In the genomic region with DNA sequence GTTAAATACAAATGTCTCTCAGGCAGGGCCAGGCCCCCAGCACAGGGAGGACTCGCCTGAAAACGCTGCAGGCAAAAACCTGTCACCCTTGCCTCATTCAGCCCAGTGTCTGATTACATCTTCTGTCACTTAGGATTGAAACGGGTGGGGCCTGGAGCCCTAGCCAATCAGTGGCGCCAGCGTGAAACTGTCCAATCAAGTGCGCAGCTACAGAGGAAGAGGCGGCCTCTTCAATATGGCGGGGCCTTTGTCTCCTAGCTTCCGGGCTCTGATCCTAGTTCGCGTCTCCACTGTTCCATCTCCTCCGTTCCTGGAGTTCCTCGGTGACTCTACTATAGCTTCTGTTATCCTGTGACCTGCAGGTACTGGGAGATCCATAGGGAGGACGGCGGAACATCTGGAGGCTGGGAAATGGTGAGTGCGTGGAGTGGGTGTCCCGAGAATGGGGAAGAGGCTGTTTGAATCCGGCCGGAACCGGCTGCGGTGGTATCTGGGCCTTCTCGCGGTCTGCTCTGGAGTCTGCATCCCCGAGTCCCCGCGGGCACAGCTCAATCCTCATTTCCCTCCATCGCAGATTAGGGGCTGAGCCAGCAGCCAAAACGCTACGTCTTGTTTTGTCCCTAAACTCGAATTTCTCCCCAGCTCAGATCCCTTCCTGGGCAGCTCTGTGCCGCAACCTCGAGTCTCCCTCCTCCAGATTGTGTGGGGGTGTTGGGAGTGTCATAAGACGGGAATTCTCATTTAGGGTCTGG, we compare ENCODE assay signal across 8 cellular contexts. TPM values are rescaled to one million over a fixed set of nuclear protein-coding genes. Genes with fewer than 3 reads are reported as not detected.
DNase-seq lines count a peak whose midpoint lies in the region; ATAC-seq, FAIRE-seq and TF ChIP-seq lines count a peak whose summit lies in the region.

TSS of gene ZNF736 (plus strand) at position 222 of the 752 bp plus-strand sequence. CDS start at position 412, 190 bp downstream.

- intact Hi-C loops in left ventricle myocardium inferior (cut with micrococcal nuclease), result no loop called here

- TF ChIP-seq CTCF in left ventricle myocardium inferior (IDR thresholded peaks at IDR 0.05; ENCODE audit: borderline replicate concordance), result no peak

- H3K36me3 Mint-ChIP-seq in T-helper 1 cell treated with Interleukin-12 subunit alpha and Interleukin-12 subunit beta and Interleukin-4 antibody, amounts not matched to agents 30 μg/mL and 1 μg/mL, for 36 hours (ENCODE audit: low read depth), result peaks cover 32% of the 10 kb centered on the region

- H3K4me3 ChIP-seq in left ventricle myocardium inferior (peak within 1 kb of the TSS; percentile 88), skeletal muscle tissue (ENCODE audit: low read length in 3 of 3) (peak within 1 kb of the TSS; percentile 92 to 99 (median 99)), H7 (ENCODE audit: insufficient read depth, low read depth, low read length) (no peak within 1 kb of the TSS)

- H3K36me3 ChIP-seq in left ventricle myocardium inferior, result no peaks in the 10 kb centered on the region
- no peaks in the 10 kb centered on the region for H3K36me3 ChIP-seq in skeletal muscle tissue (ENCODE audit: control insufficient read depth in 3 of 3, insufficient read depth in 3 of 3, low read length in 3 of 3)
- no peaks in the 10 kb centered on the region for H3K36me3 ChIP-seq in H7 (replicated peaks; ENCODE audit: control insufficient read depth, insufficient read depth, low read length)

- peak; percentile 100 for ATAC-seq in HG02798 (IDR thresholded peaks at IDR 0.05; ENCODE audit: poor library complexity, unreplicated experiment)

- no peaks in the 10 kb centered on the region for H3K9me3 ChIP-seq in left ventricle myocardium inferior (replicated peaks)
- no peaks in the 10 kb centered on the region for H3K9me3 ChIP-seq in skeletal muscle tissue (ENCODE audit: control insufficient read depth in 3 of 3, low read length in 3 of 3)

- peaks cover 20% of the 10 kb centered on the region for H3K4me1 Mint-ChIP-seq in T-helper 1 cell treated with Interleukin-12 subunit alpha and Interleukin-12 subunit beta and Interleukin-4 antibody, amounts not matched to agents 30 μg/mL and 1 μg/mL, for 36 hours (ENCODE audit: low read depth)

- peak; percentile 86 for TF ChIP-seq POLR2A in GM12891 (IDR thresholded peaks at IDR 0.05; ENCODE audit: low read depth, low read length)

- peak within 1 kb of the TSS; percentile 98 for H3K27ac Mint-ChIP-seq in T-helper 1 cell treated with Interleukin-12 subunit alpha and Interleukin-12 subunit beta and Interleukin-4 antibody, amounts not matched to agents 30 μg/mL and 1 μg/mL, for 36 hours

- FAIRE-seq in GM12891 (lab: Jason Lieb, UNC), result peak; percentile 89

- H3K27me3 Mint-ChIP-seq in T-helper 1 cell treated with Interleukin-12 subunit alpha and Interleukin-12 subunit beta and Interleukin-4 antibody, amounts not matched to agents 30 μg/mL and 1 μg/mL, for 36 hours (ENCODE audit: low read depth), result no peaks in the 10 kb centered on the region

- peak; percentile 65 for DNase-seq in GM12891 (ENCODE audit: insufficient read length, low spot score)
- DNase-seq in NCI-H1436 treated with DMSO at 0.1 percent for 48 hours (lab: John Stamatoyannopoulos, UW), result peak; percentile 71
- peak; percentile 79 for DNase-seq in amniotic stem cell (lab: John Stamatoyannopoulos, UW)
- peak; percentile 89 for DNase-seq in left ventricle myocardium inferior
- no peak for DNase-seq in H7

- H3K9me3 Mint-ChIP-seq in T-helper 1 cell treated with Interleukin-12 subunit alpha and Interleukin-12 subunit beta and Interleukin-4 antibody, amounts not matched to agents 30 μg/mL and 1 μg/mL, for 36 hours, result peaks cover 18% of the 10 kb centered on the region

- peak within 1 kb of the TSS; percentile 66 to 89 (median 88) for H3K9ac ChIP-seq in skeletal muscle tissue (ENCODE audit: low read depth in 1 of 3, low read length in 3 of 3)

- H3K4me1 ChIP-seq in left ventricle myocardium inferior (peaks cover 28% of the 10 kb centered on the region), skeletal muscle tissue (ENCODE audit: control insufficient read depth in 3 of 3, insufficient read depth in 3 of 3, low read length in 3 of 3) (peaks cover 18 to 22% (median 22%) of the 10 kb centered on the region in 3 donors)

- peak within 1 kb of the TSS; percentile 99 for H3K4me3 Mint-ChIP-seq in T-helper 1 cell treated with Interleukin-12 subunit alpha and Interleukin-12 subunit beta and Interleukin-4 antibody, amounts not matched to agents 30 μg/mL and 1 μg/mL, for 36 hours

- peak within 1 kb of the TSS; percentile 72 for H3K27ac ChIP-seq in left ventricle myocardium inferior (replicated peaks)
- peak within 1 kb of the TSS; percentile 37 for H3K27ac ChIP-seq in skeletal muscle tissue (ENCODE audit: low read depth, low read length)

- H3K27me3 ChIP-seq in left ventricle myocardium inferior (ENCODE audit: low read depth) (no peaks in the 10 kb centered on the region), skeletal muscle tissue (ENCODE audit: control insufficient read depth in 3 of 3, insufficient read depth in 3 of 3, low read length in 3 of 3) (no peaks in the 10 kb centered on the region), H7 (ENCODE audit: control insufficient read depth, insufficient read depth, low read length) (no peaks in the 10 kb centered on the region)

TF ChIP-seq in GM12891, 5 proteins besides CTCF, POLR2A, EP300 and RAD21:
- TF ChIP-seq PAX5 (IDR thresholded peaks at IDR 0.05; ENCODE audit: insufficient read depth, low read length, severe bottlenecking) (no peak), SPI1 (IDR thresholded peaks at IDR 0.05; ENCODE audit: low read depth, low read length) (peak; percentile 39; the same call in 1 of the 2 replicates), POLR2AphosphoS5 (IDR thresholded peaks at IDR 0.05; ENCODE audit: low read depth, low read length) (peak; percentile 85), POU2F2 (IDR thresholded peaks at IDR 0.05; ENCODE audit: low read depth, low read length) (peak; percentile 51; the same call in 1 of the 2 replicates), TAF1 (IDR thresholded peaks at IDR 0.05; ENCODE audit: low read depth, low read length) (peak; percentile 81; the same call in 1 of the 2 replicates)
TF ChIP-seq in GM12891: peak in this region for 4.

RNA-seq across cellular contexts. Expression of gene ZNF736, which starts in this region (rescaled TPM):
- 4.5 TPM for polyA plus RNA-seq in GM12891 (2012; ENCODE audit: low read depth, missing spikeins)
- total RNA-seq in left ventricle myocardium inferior, result 4.1 TPM
- total RNA-seq in skeletal muscle tissue, result 20.4 TPM
- not detected in 2 replicates for total RNA-seq in H7 (2014; rRNA removed; shearing (Covaris generic))
